ENCODE assay signal across 30 cellular contexts in the genomic region with DNA sequence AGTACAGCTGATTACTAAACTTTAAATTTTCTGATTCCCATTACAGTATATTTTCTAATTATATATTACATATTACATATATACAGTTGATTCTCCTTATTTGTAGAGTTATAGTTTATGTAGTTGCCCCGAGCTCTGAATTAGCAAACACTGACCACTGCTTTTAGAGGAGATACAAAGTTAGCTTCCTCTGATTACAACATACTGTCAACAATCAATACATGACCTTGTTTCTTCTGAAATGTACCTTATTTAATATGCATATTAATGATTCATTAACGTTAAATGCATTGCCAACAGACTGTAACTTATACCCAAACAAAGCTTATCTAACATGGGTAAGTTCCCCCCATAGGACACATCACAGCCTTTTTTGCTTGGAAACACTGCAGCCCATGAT.
"Had no signal": no experiment of that assay in that cellular context is flagged by ENCODE, and none has a peak within 500 bp of the region (broad histone marks: within the 10 kb centered on the region; RNA-seq: fewer than 3 reads in every experiment).

No MANE protein-coding gene starts in this region.

- H3K4me3 Mint-ChIP-seq: activated CD4-positive, alpha-beta memory T cell treated with anti-CD3 and anti-CD28 coated beads for 36 hours; activated CD4-positive, alpha-beta T cell treated with anti-CD3 and anti-CD28 coated beads for 36 hours; activated CD4-positive, alpha-beta T cell treated with anti-CD3 and anti-CD28 coated beads, Interleukin-2, amount 10 ng/mL, durations not matched to agents 24 days and 14 days; activated CD8-positive, alpha-beta memory T cell treated with anti-CD3 and anti-CD28 coated beads, Interleukin-2, amount 10 ng/mL, durations not matched to agents 7 days and 5 days; activated CD8-positive, alpha-beta T cell treated with anti-CD3 and anti-CD28 coated beads, Interleukin-2, amount 10 ng/mL, durations not matched to agents 7 days and 5 days; activated naive CD4-positive, alpha-beta T cell treated with anti-CD3 and anti-CD28 coated beads for 36 hours; activated naive CD4-positive, alpha-beta T cell treated with anti-CD3 and anti-CD28 coated beads, Interleukin-2, amount 50 U/mL, for 24 hours; activated naive CD8-positive, alpha-beta T cell treated with anti-CD3 and anti-CD28 coated beads for 36 hours; activated naive CD8-positive, alpha-beta T cell treated with anti-CD3 and anti-CD28 coated beads, Interleukin-2, amount 50 U/mL, for 24 hours; activated T-helper 1 cell treated with anti-CD3 and anti-CD28 coated beads, Interleukin-12 subunit alpha, Interleukin-12 subunit beta, Interleukin-2, Interleukin-4 antibody, amounts not matched to agents 30 ng/mL and 10 ng/mL and 1 ng/mL, durations not matched to agents 14 hours and 24 hours and 36 hours; brain; effector memory CD8-positive, alpha-beta T cell had no signal

- H3K27me3 ChIP-seq: adrenal gland, ascending aorta, esophagus muscularis mucosa, gastroesophageal sphincter had no signal

- H3K27ac Mint-ChIP-seq: activated CD4-positive, alpha-beta memory T cell treated with anti-CD3 and anti-CD28 coated beads for 36 hours; activated CD4-positive, alpha-beta T cell treated with anti-CD3 and anti-CD28 coated beads for 36 hours; activated CD4-positive, alpha-beta T cell treated with anti-CD3 and anti-CD28 coated beads, Interleukin-2, amount 10 ng/mL, durations not matched to agents 24 days and 14 days; activated CD8-positive, alpha-beta memory T cell treated with anti-CD3 and anti-CD28 coated beads, Interleukin-2, amount 10 ng/mL, durations not matched to agents 7 days and 5 days; activated CD8-positive, alpha-beta T cell treated with anti-CD3 and anti-CD28 coated beads, Interleukin-2, amount 10 ng/mL, durations not matched to agents 7 days and 5 days; activated naive CD4-positive, alpha-beta T cell treated with anti-CD3 and anti-CD28 coated beads for 36 hours; activated naive CD4-positive, alpha-beta T cell treated with anti-CD3 and anti-CD28 coated beads, Interleukin-2, amount 50 U/mL, for 24 hours; activated naive CD8-positive, alpha-beta T cell treated with anti-CD3 and anti-CD28 coated beads for 36 hours; activated naive CD8-positive, alpha-beta T cell treated with anti-CD3 and anti-CD28 coated beads, Interleukin-2, amount 50 U/mL, for 24 hours; activated T-helper 1 cell treated with anti-CD3 and anti-CD28 coated beads, Interleukin-12 subunit alpha, Interleukin-12 subunit beta, Interleukin-2, Interleukin-4 antibody, amounts not matched to agents 30 ng/mL and 10 ng/mL and 1 ng/mL, durations not matched to agents 14 hours and 24 hours and 36 hours; activated T-helper 2 cell treated with anti-CD3 and anti-CD28 coated beads, Interferon-gamma antibody, Interleukin-2, Interleukin-4, amounts not matched to agents 10 μg/mL and 5 μg/mL and 100 μg/mL, durations not matched to agents 14 hours and 24 hours and 36 hours; brain; effector memory CD8-positive, alpha-beta T cell had no signal

- H3K27ac ChIP-seq: adrenal gland, ascending aorta, esophagus muscularis mucosa, gastroesophageal sphincter had no signal

- H3K4me1 ChIP-seq: gastroesophageal sphincter had no signal

- FAIRE-seq: bronchial epithelial cell had no signal

- H3K9me3 ChIP-seq: adrenal gland, ascending aorta, esophagus muscularis mucosa, gastroesophageal sphincter had no signal

- H3K9me3 Mint-ChIP-seq: activated CD4-positive, alpha-beta memory T cell treated with anti-CD3 and anti-CD28 coated beads for 36 hours; activated CD4-positive, alpha-beta T cell treated with anti-CD3 and anti-CD28 coated beads, Interleukin-2, amount 10 ng/mL, durations not matched to agents 24 days and 14 days; activated naive CD4-positive, alpha-beta T cell treated with anti-CD3 and anti-CD28 coated beads for 36 hours; activated naive CD4-positive, alpha-beta T cell treated with anti-CD3 and anti-CD28 coated beads, Interleukin-2, amount 50 U/mL, for 24 hours; activated naive CD8-positive, alpha-beta T cell treated with anti-CD3 and anti-CD28 coated beads for 36 hours; activated naive CD8-positive, alpha-beta T cell treated with anti-CD3 and anti-CD28 coated beads, Interleukin-2, amount 50 U/mL, for 24 hours; activated T-helper 1 cell treated with anti-CD3 and anti-CD28 coated beads, Interleukin-12 subunit alpha, Interleukin-12 subunit beta, Interleukin-2, Interleukin-4 antibody, amounts not matched to agents 30 ng/mL and 10 ng/mL and 1 ng/mL, durations not matched to agents 14 hours and 24 hours and 36 hours; activated T-helper 2 cell treated with anti-CD3 and anti-CD28 coated beads, Interferon-gamma antibody, Interleukin-2, Interleukin-4, amounts not matched to agents 10 μg/mL and 5 μg/mL and 100 μg/mL, durations not matched to agents 14 hours and 24 hours and 36 hours; brain; effector memory CD8-positive, alpha-beta T cell had no signal

- H3K4me1 Mint-ChIP-seq: activated naive CD4-positive, alpha-beta T cell treated with anti-CD3 and anti-CD28 coated beads, Interleukin-2, amount 50 U/mL, for 24 hours; brain had no signal

- H3K27me3 Mint-ChIP-seq: activated CD4-positive, alpha-beta memory T cell treated with anti-CD3 and anti-CD28 coated beads for 36 hours; activated CD4-positive, alpha-beta T cell treated with anti-CD3 and anti-CD28 coated beads, Interleukin-2, amount 10 ng/mL, durations not matched to agents 24 days and 14 days; activated CD8-positive, alpha-beta memory T cell treated with anti-CD3 and anti-CD28 coated beads, Interleukin-2, amount 10 ng/mL, durations not matched to agents 7 days and 5 days; activated naive CD4-positive, alpha-beta T cell treated with anti-CD3 and anti-CD28 coated beads, Interleukin-2, amount 50 U/mL, for 24 hours; activated naive CD8-positive, alpha-beta T cell treated with anti-CD3 and anti-CD28 coated beads for 36 hours; activated naive CD8-positive, alpha-beta T cell treated with anti-CD3 and anti-CD28 coated beads, Interleukin-2, amount 50 U/mL, for 24 hours; brain; effector memory CD8-positive, alpha-beta T cell had no signal

- H3K4me3 ChIP-seq: adrenal gland, ascending aorta, esophagus muscularis mucosa, gastroesophageal sphincter had no signal

- DNase-seq: activated CD4-positive, alpha-beta memory T cell treated with anti-CD3 and anti-CD28 coated beads for 36 hours; activated CD4-positive, alpha-beta T cell treated with anti-CD3 and anti-CD28 coated beads for 36 hours; activated CD4-positive, alpha-beta T cell treated with anti-CD3 and anti-CD28 coated beads, Interleukin-2, amount 10 ng/mL, durations not matched to agents 24 days and 14 days; activated CD4-positive, CD25-positive, alpha-beta regulatory T cell; activated CD4-positive, CD25-positive, alpha-beta regulatory T cell treated with anti-CD3 and anti-CD28 coated beads, Interleukin-2, amount 50 U/mL, for 72 hours; activated CD8-positive, alpha-beta memory T cell treated with anti-CD3 and anti-CD28 coated beads, Interleukin-2, amount 10 ng/mL, durations not matched to agents 7 days and 5 days; activated CD8-positive, alpha-beta memory T cell treated with anti-CD3 and anti-CD28 coated beads, Interleukin-2, amount 50 U/mL, for 4 hours; activated CD8-positive, alpha-beta T cell treated with anti-CD3 and anti-CD28 coated beads, Interleukin-2, amount 10 ng/mL, durations not matched to agents 7 days and 5 days; activated effector memory CD4-positive, alpha-beta T cell treated with anti-CD3 and anti-CD28 coated beads, Interleukin-2, amount 50 U/mL, for 16 hours; activated naive CD4-positive, alpha-beta T cell treated with anti-CD3 and anti-CD28 coated beads for 36 hours; activated naive CD8-positive, alpha-beta T cell treated with anti-CD3 and anti-CD28 coated beads for 36 hours; activated naive CD8-positive, alpha-beta T cell treated with anti-CD3 and anti-CD28 coated beads, Interleukin-2, amount 50 U/mL, for 24 hours; activated T-cell treated with anti-CD3 and anti-CD28 coated beads, Interleukin-2, amount 50 U/mL, for 1 hour; activated T-cell treated with anti-CD3 and anti-CD28 coated beads, Interleukin-2, amount 50 U/mL, for 48 hours; adrenal gland; caudate nucleus; cortex of kidney; dermis blood vessel endothelial cell; effector CD4-positive, alpha-beta T cell; effector memory CD8-positive, alpha-beta T cell; foreskin melanocyte; T-helper 2 cell had no signal

- H3K36me3 Mint-ChIP-seq: activated CD4-positive, alpha-beta memory T cell treated with anti-CD3 and anti-CD28 coated beads for 36 hours; activated naive CD4-positive, alpha-beta T cell treated with anti-CD3 and anti-CD28 coated beads, Interleukin-2, amount 50 U/mL, for 24 hours had no signal

- ATAC-seq: activated CD4-positive, alpha-beta T cell treated with anti-CD3 and anti-CD28 coated beads for 36 hours; activated CD8-positive, alpha-beta memory T cell treated with anti-CD3 and anti-CD28 coated beads, Interleukin-2, amount 10 ng/mL, durations not matched to agents 7 days and 5 days; activated CD8-positive, alpha-beta T cell treated with anti-CD3 and anti-CD28 coated beads, Interleukin-2, amount 10 ng/mL, durations not matched to agents 7 days and 5 days; activated naive CD8-positive, alpha-beta T cell treated with anti-CD3 and anti-CD28 coated beads, Interleukin-2, amount 50 U/mL, for 24 hours; effector memory CD8-positive, alpha-beta T cell; gastroesophageal sphincter had no signal
